ENCODE assay signal across 11 cellular contexts in the genomic region with DNA sequence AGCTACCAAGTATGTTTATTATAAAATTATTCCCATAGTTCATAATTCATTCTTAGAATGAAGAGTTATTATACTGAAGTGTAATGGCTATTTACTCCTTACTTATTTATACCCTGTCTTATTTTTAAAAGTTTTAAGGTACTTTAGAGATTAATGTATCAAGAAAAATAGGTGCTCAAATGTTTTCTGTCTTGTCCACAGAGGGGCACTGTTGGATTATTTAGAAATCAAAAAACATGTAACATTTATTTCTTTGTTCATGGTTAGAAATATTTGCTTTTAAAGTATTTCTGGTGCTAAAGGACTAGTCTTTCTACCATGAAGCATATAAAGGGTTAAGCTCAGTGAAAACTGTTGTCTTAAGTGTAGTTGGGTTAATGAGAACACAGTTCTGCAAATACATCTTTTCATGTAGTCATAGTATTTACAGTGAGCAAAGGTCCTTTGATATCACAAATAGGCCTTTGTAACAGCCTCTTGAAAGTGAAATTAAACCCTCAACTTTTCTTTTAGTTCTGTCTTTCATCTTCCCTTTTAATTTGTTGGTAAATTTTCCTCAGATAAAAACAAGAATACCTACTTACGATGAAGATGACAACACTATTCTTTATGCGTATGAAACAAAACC. TPM values are rescaled to one million over a fixed set of nuclear protein-coding genes. Genes with fewer than 3 reads are reported as not detected.
DNase-seq lines count a peak whose midpoint lies in the region; ATAC-seq and TF ChIP-seq lines count a peak whose summit lies in the region.
"Had no signal": no experiment of that assay in that cellular context is flagged by ENCODE, and none has a peak within 500 bp of the region (broad histone marks: within the 10 kb centered on the region; RNA-seq: fewer than 3 reads in every experiment).

No MANE protein-coding gene starts in this region.

- no peak for ATAC-seq in CD4-positive, CD25-positive, alpha-beta regulatory T cell (ENCODE audit: low read depth in 2 of 2)
- ATAC-seq in right lobe of liver (peak in 3 of 4 donors; percentile 50 to 68 (median 63)), GM18498 (IDR thresholded peaks at IDR 0.05; ENCODE audit: unreplicated experiment) (no peak)
- ATAC-seq in stimulated activated memory B cell treated with anti-CD40 and anti-IgM and Interleukin-4, amounts not matched to agents 10 μg/mL and 1 μg/mL and 100 μg/mL, for 72 hours: no peak
- ATAC-seq: activated naive CD8-positive, alpha-beta T cell treated with anti-CD3 and anti-CD28 coated beads, Interleukin-2, amount 50 U/mL, for 24 hours had no signal

- H3K27ac ChIP-seq in CD4-positive, CD25-positive, alpha-beta regulatory T cell (ENCODE audit: insufficient read depth, low read length, poor library complexity, severe bottlenecking): no peak overlapping the region
- H3K27ac ChIP-seq in breast epithelium (no peak overlapping the region), right lobe of liver (peak overlapping the region; percentile 7 to 39 (median 20))

- WGBS in right lobe of liver (ENCODE audit: insufficient coverage, low coverage, low lambda C conversion rate, missing lambda C conversion rate): 63% methylated on average over 2 of the region's 2 CpGs

- peaks cover 1% of the 10 kb centered on the region for H3K36me3 ChIP-seq in CD4-positive, CD25-positive, alpha-beta regulatory T cell (ENCODE audit: control insufficient read depth, insufficient read depth, low read length)
- H3K36me3 ChIP-seq in breast epithelium (no peaks in the 10 kb centered on the region), right lobe of liver (no peaks in the 10 kb centered on the region)

- peak in 2 of 3 donors; percentile 12 to 16 for DNase-seq in CD4-positive, CD25-positive, alpha-beta regulatory T cell
- DNase-seq in LNCaP clone FGC (ENCODE audit: low read depth) (no peak), breast epithelium (ENCODE audit: low spot score in 2 of 2) (no peak), right lobe of liver (no peak), activated gamma-delta T cell treated with Interleukin-2 at 50 U/mL for 16 hours (no peak)
- DNase-seq in activated T-helper 1 cell treated with anti-CD3 and anti-CD28 coated beads, Interleukin-12 subunit alpha, Interleukin-12 subunit beta, Interleukin-2, Interleukin-4 antibody, amounts not matched to agents 30 ng/mL and 10 ng/mL and 1 ng/mL, durations not matched to agents 14 hours and 24 hours and 36 hours (ENCODE audit: low spot score): no peak
- DNase-seq: activated naive CD8-positive, alpha-beta T cell treated with anti-CD3 and anti-CD28 coated beads, Interleukin-2, amount 50 U/mL, for 24 hours; hippocampal formation; occipital lobe had no signal

- TF ChIP-seq CTCF in LNCaP clone FGC (IDR thresholded peaks at IDR 0.05; ENCODE audit: control insufficient read depth, extremely low read depth, insufficient read depth) (peak; percentile 39), breast epithelium (IDR thresholded peaks at IDR 0.05) (peak in 2 of 3 donors; percentile 10 to 22), right lobe of liver (IDR thresholded peaks at IDR 0.05) (peak; percentile 7 to 44 (median 40))

- H3K4me3 Mint-ChIP-seq in CD4-positive, CD25-positive, alpha-beta regulatory T cell: no peak overlapping the region
- no peak overlapping the region for H3K4me3 Mint-ChIP-seq in stimulated activated memory B cell treated with anti-CD40 and anti-IgM and Interleukin-4, amounts not matched to agents 10 μg/mL and 1 μg/mL and 100 μg/mL, for 72 hours
- no peak overlapping the region for H3K4me3 Mint-ChIP-seq in activated T-helper 1 cell treated with anti-CD3 and anti-CD28 coated beads, Interleukin-12 subunit alpha, Interleukin-12 subunit beta, Interleukin-2, Interleukin-4 antibody, amounts not matched to agents 30 ng/mL and 10 ng/mL and 1 ng/mL, durations not matched to agents 14 hours and 24 hours and 36 hours
- H3K4me3 Mint-ChIP-seq: activated naive CD8-positive, alpha-beta T cell treated with anti-CD3 and anti-CD28 coated beads, Interleukin-2, amount 50 U/mL, for 24 hours had no signal

- H3K4me3 ChIP-seq in CD4-positive, CD25-positive, alpha-beta regulatory T cell (ENCODE audit: low read depth, low read length): no peak overlapping the region
- no peak overlapping the region for H3K4me3 ChIP-seq in LNCaP clone FGC (ENCODE audit: low read depth, low read length)
- no peak overlapping the region for H3K4me3 ChIP-seq in breast epithelium
- H3K4me3 ChIP-seq in right lobe of liver: no peak overlapping the region

- H3K27me3 ChIP-seq in CD4-positive, CD25-positive, alpha-beta regulatory T cell (ENCODE audit: control insufficient read depth, insufficient read depth, low read length): no peaks in the 10 kb centered on the region
- H3K27me3 ChIP-seq in breast epithelium (peaks cover 0 to 32% of the 10 kb centered on the region in 2 donors), right lobe of liver (no peaks in the 10 kb centered on the region)

- TF ChIP-seq POLR2A in breast epithelium (IDR thresholded peaks at IDR 0.05) (no peak), right lobe of liver (IDR thresholded peaks at IDR 0.05) (no peak)

- no peaks in the 10 kb centered on the region for H3K9me3 ChIP-seq in CD4-positive, CD25-positive, alpha-beta regulatory T cell (ENCODE audit: control insufficient read depth in 2 of 2, low read length in 2 of 2)
- H3K9me3 ChIP-seq in breast epithelium: no peaks in the 10 kb centered on the region
- no peaks in the 10 kb centered on the region for H3K9me3 ChIP-seq in right lobe of liver

- peaks cover 8% of the 10 kb centered on the region for H3K27me3 Mint-ChIP-seq in CD4-positive, CD25-positive, alpha-beta regulatory T cell
- H3K27me3 Mint-ChIP-seq in stimulated activated memory B cell treated with anti-CD40 and anti-IgM and Interleukin-4, amounts not matched to agents 10 μg/mL and 1 μg/mL and 100 μg/mL, for 72 hours: peaks cover 9% of the 10 kb centered on the region
- H3K27me3 Mint-ChIP-seq in activated T-helper 1 cell treated with anti-CD3 and anti-CD28 coated beads, Interleukin-12 subunit alpha, Interleukin-12 subunit beta, Interleukin-2, Interleukin-4 antibody, amounts not matched to agents 30 ng/mL and 10 ng/mL and 1 ng/mL, durations not matched to agents 14 hours and 24 hours and 36 hours (ENCODE audit: insufficient read depth): peaks cover 29% of the 10 kb centered on the region
- H3K27me3 Mint-ChIP-seq: activated naive CD8-positive, alpha-beta T cell treated with anti-CD3 and anti-CD28 coated beads, Interleukin-2, amount 50 U/mL, for 24 hours had no signal

- intact Hi-C loops in breast epithelium (cut with DNase I; ENCODE audit: low total_unique reads): no loop called here
- intact Hi-C loops in right lobe of liver (cut with DNase I): no loop called here
- intact Hi-C loops in activated T-helper 1 cell treated with anti-CD3 and anti-CD28 coated beads, Interleukin-12 subunit alpha, Interleukin-12 subunit beta, Interleukin-2, Interleukin-4 antibody, amounts not matched to agents 30 ng/mL and 10 ng/mL and 1 ng/mL, durations not matched to agents 14 hours and 24 hours and 36 hours (cut with micrococcal nuclease): loop anchor here (2.0 kb wide), 1 partner anchor 632 kb away; no protein-coding TSS in a partner anchor

- no peak overlapping the region for H3K27ac Mint-ChIP-seq in CD4-positive, CD25-positive, alpha-beta regulatory T cell
- H3K27ac Mint-ChIP-seq in stimulated activated memory B cell treated with anti-CD40 and anti-IgM and Interleukin-4, amounts not matched to agents 10 μg/mL and 1 μg/mL and 100 μg/mL, for 72 hours: no peak overlapping the region
- H3K27ac Mint-ChIP-seq in activated T-helper 1 cell treated with anti-CD3 and anti-CD28 coated beads, Interleukin-12 subunit alpha, Interleukin-12 subunit beta, Interleukin-2, Interleukin-4 antibody, amounts not matched to agents 30 ng/mL and 10 ng/mL and 1 ng/mL, durations not matched to agents 14 hours and 24 hours and 36 hours: no peak overlapping the region
- H3K27ac Mint-ChIP-seq: activated naive CD8-positive, alpha-beta T cell treated with anti-CD3 and anti-CD28 coated beads, Interleukin-2, amount 50 U/mL, for 24 hours had no signal

- H3K4me1 Mint-ChIP-seq in CD4-positive, CD25-positive, alpha-beta regulatory T cell: peaks cover 0 to 19% (median 3%) of the 10 kb centered on the region in 4 donors
- H3K4me1 Mint-ChIP-seq in stimulated activated memory B cell treated with anti-CD40 and anti-IgM and Interleukin-4, amounts not matched to agents 10 μg/mL and 1 μg/mL and 100 μg/mL, for 72 hours: no peaks in the 10 kb centered on the region
- no peaks in the 10 kb centered on the region for H3K4me1 Mint-ChIP-seq in activated T-helper 1 cell treated with anti-CD3 and anti-CD28 coated beads, Interleukin-12 subunit alpha, Interleukin-12 subunit beta, Interleukin-2, Interleukin-4 antibody, amounts not matched to agents 30 ng/mL and 10 ng/mL and 1 ng/mL, durations not matched to agents 14 hours and 24 hours and 36 hours (ENCODE audit: low read depth)

- no peaks in the 10 kb centered on the region for H3K4me1 ChIP-seq in CD4-positive, CD25-positive, alpha-beta regulatory T cell (ENCODE audit: control insufficient read depth, insufficient read depth, low read length, poor library complexity, severe bottlenecking)
- H3K4me1 ChIP-seq in breast epithelium (no peaks in the 10 kb centered on the region), right lobe of liver (peaks cover 0 to 23% (median 0%) of the 10 kb centered on the region in 4 donors)

- no peaks in the 10 kb centered on the region for H3K36me3 Mint-ChIP-seq in CD4-positive, CD25-positive, alpha-beta regulatory T cell
- H3K36me3 Mint-ChIP-seq in stimulated activated memory B cell treated with anti-CD40 and anti-IgM and Interleukin-4, amounts not matched to agents 10 μg/mL and 1 μg/mL and 100 μg/mL, for 72 hours: no peaks in the 10 kb centered on the region
- H3K36me3 Mint-ChIP-seq in activated T-helper 1 cell treated with anti-CD3 and anti-CD28 coated beads, Interleukin-12 subunit alpha, Interleukin-12 subunit beta, Interleukin-2, Interleukin-4 antibody, amounts not matched to agents 30 ng/mL and 10 ng/mL and 1 ng/mL, durations not matched to agents 14 hours and 24 hours and 36 hours (ENCODE audit: low read depth): no peaks in the 10 kb centered on the region

- H3K9me3 Mint-ChIP-seq in CD4-positive, CD25-positive, alpha-beta regulatory T cell: peaks cover 0 to 2% (median 0%) of the 10 kb centered on the region in 7 donors
- H3K9me3 Mint-ChIP-seq in stimulated activated memory B cell treated with anti-CD40 and anti-IgM and Interleukin-4, amounts not matched to agents 10 μg/mL and 1 μg/mL and 100 μg/mL, for 72 hours: no peaks in the 10 kb centered on the region
- H3K9me3 Mint-ChIP-seq in activated T-helper 1 cell treated with anti-CD3 and anti-CD28 coated beads, Interleukin-12 subunit alpha, Interleukin-12 subunit beta, Interleukin-2, Interleukin-4 antibody, amounts not matched to agents 30 ng/mL and 10 ng/mL and 1 ng/mL, durations not matched to agents 14 hours and 24 hours and 36 hours: no peaks in the 10 kb centered on the region
- H3K9me3 Mint-ChIP-seq: activated naive CD8-positive, alpha-beta T cell treated with anti-CD3 and anti-CD28 coated beads, Interleukin-2, amount 50 U/mL, for 24 hours had no signal

RNA-seq across cellular contexts. Expression of gene SCML1, which starts 7.7 kb away (rescaled TPM):
- total RNA-seq in CD4-positive, CD25-positive, alpha-beta regulatory T cell: 11.6 TPM
- 1 to 10 TPM in 3 of 4 donors, under 1 TPM in 1; 0.24 to 3.6 (median 2.0) TPM for polyA plus RNA-seq in CD4-positive, CD25-positive, alpha-beta regulatory T cell
- 10 to 100 TPM; 14.4 to 20.0 (median 16.0) TPM for total RNA-seq in breast epithelium
- 10 to 100 TPM in 5 of 6 experiments, 1 to 10 TPM in 1; 7.0 to 15.2 (median 13.8) TPM for total RNA-seq in right lobe of liver
- 1.1 and 1.4 TPM in 2 replicates for total RNA-seq in activated T-helper 1 cell treated with anti-CD3 and anti-CD28 coated beads, Interleukin-12 subunit alpha, Interleukin-12 subunit beta, Interleukin-2, Interleukin-4 antibody, amounts not matched to agents 30 ng/mL and 10 ng/mL and 1 ng/mL, durations not matched to agents 14 hours and 24 hours and 36 hours

Comparison
In these comparisons a context has a peak if more than half of its experiments do, and no peak if none do; other contexts are left out.
1. ATAC-seq: peak in right lobe of liver (3 of 4); none in CD4-positive, CD25-positive, alpha-beta regulatory T cell (0 of 2), stimulated activated memory B cell treated with anti-CD40 and anti-IgM and Interleukin-4, amounts not matched to agents 10 μg/mL and 1 μg/mL and 100 μg/mL, for 72 hours (single experiment) and GM18498 (single experiment).
2. DNase-seq: peak in CD4-positive, CD25-positive, alpha-beta regulatory T cell (2 of 3); none in LNCaP clone FGC (single experiment), breast epithelium (0 of 2), right lobe of liver (0 of 3), activated gamma-delta T cell treated with Interleukin-2 at 50 U/mL for 16 hours (single experiment) and activated T-helper 1 cell treated with anti-CD3 and anti-CD28 coated beads, Interleukin-12 subunit alpha, Interleukin-12 subunit beta, Interleukin-2, Interleukin-4 antibody, amounts not matched to agents 30 ng/mL and 10 ng/mL and 1 ng/mL, durations not matched to agents 14 hours and 24 hours and 36 hours (single experiment).
3. H3K27ac ChIP-seq: peak in right lobe of liver (3 of 3); none in CD4-positive, CD25-positive, alpha-beta regulatory T cell (single experiment) and breast epithelium (0 of 2).
4. Peak in every context shown above with its lines, with median percentiles within 50 percentile points of each other: CTCF ChIP-seq.